1 cellular context compared by ENCODE assay signal in the genomic region with DNA sequence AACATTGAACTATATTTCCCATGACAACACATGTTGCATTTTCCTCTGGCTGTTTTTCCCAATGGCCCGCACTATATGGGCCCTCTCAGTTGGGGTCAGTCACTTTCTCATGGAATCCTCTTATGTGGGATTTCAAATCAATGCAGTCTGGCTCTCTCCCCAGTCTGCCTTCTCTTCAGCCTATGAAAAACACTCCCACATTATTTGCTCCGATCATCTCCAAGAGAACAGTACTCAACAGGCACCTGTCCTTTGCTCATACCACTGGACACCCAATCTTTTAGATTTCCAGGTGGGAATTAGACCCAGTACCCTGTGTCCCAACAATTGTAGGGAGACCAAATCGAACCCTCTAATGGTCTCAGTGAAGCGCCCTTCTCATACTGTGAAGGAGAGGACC.
TF ChIP-seq lines count a peak whose summit lies in the region.

No MANE protein-coding gene starts in this region.

TF ChIP-seq in HEK293, 187 proteins besides CTCF, POLR2A, EP300 and RAD21:
- TF ChIP-seq IKZF3 (tag by site-specific recombination; IDR thresholded peaks at IDR 0.05) (no peak), SCRT2 (tag by site-specific recombination; IDR thresholded peaks at IDR 0.05) (peak; percentile 79; the same call in 1 of the 2 replicates)
